Comparison of ENCODE assay signal across 15 cellular contexts in genomic region chr2:160180690-160181089, GRCh38. TPM values are rescaled to one million over a fixed set of nuclear protein-coding genes. Genes with fewer than 3 reads are reported as not detected.
A peak's percentile ranks its signal among the peaks of the same experiment; 100 is the strongest.
DNase-seq lines count a peak whose midpoint lies in the region; ATAC-seq and TF ChIP-seq lines count a peak whose summit lies in the region.
"Not testable (repeated sequence)": the region's sequence is repeated elsewhere in the genome, so short reads cannot be mapped to it uniquely, and the experiment has no call there.
"Had no signal": no experiment of that assay in that cellular context is flagged by ENCODE, and none has a peak within 500 bp of the region (broad histone marks: within the 10 kb centered on the region; RNA-seq: fewer than 3 reads in every experiment).

No MANE protein-coding gene starts in this region.

- H3K4me1 ChIP-seq in HUES6 (ENCODE audit: control insufficient read depth, insufficient read depth, low read length) (peaks cover 12% of the 10 kb centered on the region), psoas muscle (peaks cover 10% of the 10 kb centered on the region)
- not testable (repeated sequence) for H3K4me1 ChIP-seq in NT2/D1 (ENCODE audit: insufficient read depth, insufficient read length); cardiac muscle cell (ENCODE audit: low read depth)

- peaks cover 26% of the 10 kb centered on the region for H3K9me3 Mint-ChIP-seq in nephron

- H3K27ac Mint-ChIP-seq in nephron: peak overlapping the region in 2 of 3 experiments; percentile 39 to 69

- not testable (repeated sequence) for H3K27me3 Mint-ChIP-seq in nephron (ENCODE audit: low read depth)

- 89 to 92% (median 91%) methylated on average over 7 of the region's 7 CpGs for WGBS in psoas muscle, 3 donors

- H3K9ac ChIP-seq in HUES6 (ENCODE audit: low read length) (peak overlapping the region; percentile 49), NT2/D1 (ENCODE audit: insufficient read length, low read depth) (peak overlapping the region; percentile 21)

- in situ Hi-C loops in brain microvascular endothelial cell (cut with HindIII; ENCODE audit: low pct_ligation_motif_present, low sequenced_read_pairs): not testable (repeated sequence)

- not testable (repeated sequence) for H3K9me3 ChIP-seq in HUES6 (ENCODE audit: control insufficient read depth, insufficient read depth, low read depth, low read length); NT2/D1 (ENCODE audit: insufficient read depth, low read length); cardiac muscle cell (ENCODE audit: low read depth); psoas muscle

- not testable (repeated sequence) for TF ChIP-seq CTCF in brain microvascular endothelial cell (IDR thresholded peaks at IDR 0.05; ENCODE audit: low read depth, low read length, missing control alignments); cardiac muscle cell (IDR thresholded peaks at IDR 0.05; ENCODE audit: low read depth, low read length); nephron (IDR thresholded peaks at IDR 0.05; ENCODE audit: unreplicated experiment in 3 of 3); psoas muscle (IDR thresholded peaks at IDR 0.05)

- H3K36me3 Mint-ChIP-seq in nephron (ENCODE audit: low read depth): peaks cover 29% of the 10 kb centered on the region

- H3K27ac ChIP-seq in HUES6 (ENCODE audit: low read depth, low read length): not testable (repeated sequence)
- peak overlapping the region; percentile 66 for H3K27ac ChIP-seq in brain microvascular endothelial cell
- peak overlapping the region; percentile 62 for H3K27ac ChIP-seq in cardiac muscle cell
- peak overlapping the region; percentile 73 for H3K27ac ChIP-seq in psoas muscle

- not testable (repeated sequence) for ATAC-seq in psoas muscle

- peak; percentile 76 for DNase-seq in DMS53 (lab: John Stamatoyannopoulos, UW)
- not testable (repeated sequence) for DNase-seq in NT2/D1 (ENCODE audit: low read depth, low spot score); brain microvascular endothelial cell; cardiac muscle cell (ENCODE audit: low read depth in 1 of 2, low spot score in 1 of 2); psoas muscle

- not testable (repeated sequence) for H3K27me3 ChIP-seq in HUES6 (ENCODE audit: control insufficient read depth, insufficient read depth, low read length); NT2/D1 (ENCODE audit: insufficient read depth, insufficient read length); brain microvascular endothelial cell (replicated peaks); cardiac muscle cell; psoas muscle (ENCODE audit: insufficient read depth in 3 of 3, low read length in 2 of 3)

- H3K4me3 ChIP-seq in HUES6 (ENCODE audit: low read depth, low read length) (peak overlapping the region; percentile 45), psoas muscle (peak overlapping the region; percentile 50)
- not testable (repeated sequence) for H3K4me3 ChIP-seq in NT2/D1 (ENCODE audit: insufficient read length, low read depth); brain microvascular endothelial cell (ENCODE audit: low read depth, low read length); cardiac muscle cell

- intact Hi-C loops in psoas muscle (cut with DNase I): not testable (repeated sequence)

- not testable (repeated sequence) for H3K36me3 ChIP-seq in HUES6 (ENCODE audit: control insufficient read depth, insufficient read depth, low read length); NT2/D1 (ENCODE audit: insufficient read depth, insufficient read length, low read length); brain microvascular endothelial cell (replicated peaks); cardiac muscle cell; psoas muscle (ENCODE audit: insufficient read depth in 1 of 2, low read depth in 1 of 2)

- H3K4me3 Mint-ChIP-seq in nephron: not testable (repeated sequence)

- H3K4me1 Mint-ChIP-seq in nephron: not testable (repeated sequence)

RNA-seq across cellular contexts. Expression of gene ITGB6, which starts 19.4 kb away (rescaled TPM):
- total RNA-seq in cardiac muscle cell (0.12 and 0.28 TPM in 2 replicates), psoas muscle (10 to 100 TPM in 2 of 4 donors, 1 to 10 TPM in 2; 4.6 to 24.3 (median 10.0) TPM)
- polyA plus RNA-seq in cardiac muscle cell (0.31 TPM in 1 of 2 replicates, not detected in the other), psoas muscle (1 to 10 TPM; 2.1 to 4.8 (median 3.0) TPM)
- total RNA-seq: activated CD8-positive, alpha-beta memory T cell treated with anti-CD3 and anti-CD28 coated beads for 36 hours; activated naive CD4-positive, alpha-beta T cell treated with anti-CD3 and anti-CD28 coated beads, Interleukin-2, amount 50 U/mL, for 72 hours; mononuclear cell; naive thymus-derived CD8-positive, alpha-beta T cell; NCI-H460; SJSA1; temporal lobe had no signal
- polyA plus RNA-seq: K562; naive thymus-derived CD8-positive, alpha-beta T cell had no signal
